8 cellular contexts compared by ENCODE assay signal in genomic region chr16:3527216-3527829, GRCh38. TPM values are rescaled to one million over a fixed set of nuclear protein-coding genes. Genes with fewer than 3 reads are reported as not detected.
DNase-seq lines count a peak whose midpoint lies in the region; ATAC-seq and TF ChIP-seq lines count a peak whose summit lies in the region.
"Not testable (repeated sequence)": the region's sequence is repeated elsewhere in the genome, so short reads cannot be mapped to it uniquely, and the experiment has no call there.

No MANE protein-coding gene starts in this region.

- TF ChIP-seq RAD21 in HCT116 (IDR thresholded peaks at IDR 0.05; ENCODE audit: low read depth) = peak; percentile 72

- H4K20me1 ChIP-seq in BLaER1; HCT116 (ENCODE audit: insufficient read depth): not testable (repeated sequence)

- peak; percentile 33 to 62 (median 56); a peak in 5 of 6 replicates for TF ChIP-seq CTCF in HCT116 (IDR thresholded peaks at IDR 0.05 in 2 of 3, conservative IDR thresholded peaks at IDR 0.05 in 1 of 3; ENCODE audit: borderline replicate concordance in 1 of 3, insufficient read depth in 1 of 3, low read depth in 2 of 3, low read length in 2 of 3)
- peak; percentile 69 for TF ChIP-seq CTCF in foreskin fibroblast (IDR thresholded peaks at IDR 0.05; ENCODE audit: low read depth, low read length)
- not testable (repeated sequence) for TF ChIP-seq CTCF in mucosa of descending colon (IDR thresholded peaks at IDR 0.05)

- RAD21 ChIA-PET in HCT116 (lab: Charles Lee; ENCODE audit: low non-redundant PET in 1 of 2, low total read pairs in 2 of 2, uncharacterized antibody in 2 of 2, unreplicated experiment in 2 of 2) = not testable (repeated sequence)

- not testable (repeated sequence) for ATAC-seq in HCT116; activated naive CD8-positive, alpha-beta T cell treated with anti-CD3 and anti-CD28 coated beads, Interleukin-2, amount 50 U/mL, for 24 hours; mucosa of descending colon

- peaks cover 72% of the 10 kb centered on the region for H3K36me3 ChIP-seq in BLaER1
- H3K36me3 ChIP-seq in HCT116 (ENCODE audit: control insufficient read depth in 1 of 2, insufficient read depth in 2 of 2, low read length in 2 of 2) = peaks cover 10 to 29% of the 10 kb centered on the region in 2 experiments
- not testable (repeated sequence) for H3K36me3 ChIP-seq in mucosa of descending colon (ENCODE audit: low read depth)

- H3K4me1 Mint-ChIP-seq in activated naive CD8-positive, alpha-beta T cell treated with anti-CD3 and anti-CD28 coated beads, Interleukin-2, amount 50 U/mL, for 24 hours = not testable (repeated sequence)

- not testable (repeated sequence) for H2AFZ ChIP-seq in HCT116 (ENCODE audit: low read depth, low read length, poor library complexity, severe bottlenecking)

- not testable (repeated sequence) for H3K4me1 ChIP-seq in BLaER1; HCT116 (ENCODE audit: control insufficient read depth in 1 of 2, insufficient read depth in 2 of 2, low read length in 2 of 2); mucosa of descending colon (ENCODE audit: low read depth)

- CTCF ChIA-PET in HCT116 (lab: Charles Lee) = not testable (repeated sequence)

- 0 out of 2 replicates have a peak overlapping the region, but pooled peaks have one; percentile 34 for H3K4me2 ChIP-seq in BLaER1
- H3K4me2 ChIP-seq in HCT116 (ENCODE audit: low read length) = not testable (repeated sequence)

- not testable (repeated sequence) for BruUV-seq in HCT116 (replicated peaks; lab: Mats Ljungman, UMichigan)

- not testable (repeated sequence) for H3K4me3 ChIP-seq in BLaER1; HCT116 (replicated peaks in 1 of 2; ENCODE audit: low read depth in 1 of 2, low read length in 2 of 2); foreskin fibroblast (ENCODE audit: low read depth in 1 of 2, low read length in 2 of 2); mucosa of descending colon

- H3K9me2 ChIP-seq in HCT116 (ENCODE audit: insufficient read depth) = not testable (repeated sequence)

- DNase-seq in HCT116 (ENCODE audit: low read depth, low spot score) (peak; percentile 23), NCI-H345 (lab: John Stamatoyannopoulos, UW) (peak; percentile 41), UCSD-AML1 (lab: John Stamatoyannopoulos, UW; ENCODE audit: unreplicated experiment) (peak; percentile 64), foreskin fibroblast (peak; percentile 53 to 84), mucosa of descending colon (peak in 2 of 3 donors; percentile 61 to 74)
- DNase-seq in activated naive CD8-positive, alpha-beta T cell treated with anti-CD3 and anti-CD28 coated beads, Interleukin-2, amount 50 U/mL, for 24 hours = peak; percentile 74
- DNase-seq in stimulated activated CD4-positive, alpha-beta T cell treated with anti-CD3 and anti-CD28 coated beads, TNF-alpha, amount 100 ng/mL, for 24 hours (ENCODE audit: low read depth in 3 of 3) = peak in 2 of 3 experiments; percentile 19 to 58

- POLR2A ChIA-PET in HCT116 (lab: Charles Lee) = not testable (repeated sequence)

- not testable (repeated sequence) for H3K9ac ChIP-seq in BLaER1; HCT116 (ENCODE audit: low read length)

- TF ChIP-seq POLR2A in HCT116 (IDR thresholded peaks at IDR 0.05; ENCODE audit: borderline replicate concordance, extremely low read depth, insufficient read depth, insufficient read length) = not testable (repeated sequence)

- not testable (repeated sequence) for H3K36me3 Mint-ChIP-seq in activated naive CD8-positive, alpha-beta T cell treated with anti-CD3 and anti-CD28 coated beads, Interleukin-2, amount 50 U/mL, for 24 hours (ENCODE audit: low read depth)

- H3K27me3 ChIP-seq in BLaER1; HCT116 (ENCODE audit: insufficient read depth, low read length): not testable (repeated sequence)

- not testable (repeated sequence) for H3K9me3 Mint-ChIP-seq in activated naive CD8-positive, alpha-beta T cell treated with anti-CD3 and anti-CD28 coated beads, Interleukin-2, amount 50 U/mL, for 24 hours

- not testable (repeated sequence) for H3K9me3 ChIP-seq in BLaER1; HCT116 (ENCODE audit: control insufficient read depth in 1 of 2, insufficient read depth in 1 of 2, low read depth in 1 of 2, low read length in 2 of 2); mucosa of descending colon

- H3K27ac ChIP-seq in BLaER1; HCT116 (ENCODE audit: low read depth, low read length): not testable (repeated sequence)

- not testable (repeated sequence) for H3K27ac Mint-ChIP-seq in activated naive CD8-positive, alpha-beta T cell treated with anti-CD3 and anti-CD28 coated beads, Interleukin-2, amount 50 U/mL, for 24 hours

- H3K79me2 ChIP-seq in HCT116 (ENCODE audit: insufficient read depth, low read length) = not testable (repeated sequence)

- not testable (repeated sequence) for H3K27me3 Mint-ChIP-seq in activated naive CD8-positive, alpha-beta T cell treated with anti-CD3 and anti-CD28 coated beads, Interleukin-2, amount 50 U/mL, for 24 hours

- intact Hi-C loops in HCT116 (cut with micrococcal nuclease); mucosa of descending colon (cut with DNase I, micrococcal nuclease): not testable (repeated sequence)

- H3K4me3 Mint-ChIP-seq in activated naive CD8-positive, alpha-beta T cell treated with anti-CD3 and anti-CD28 coated beads, Interleukin-2, amount 50 U/mL, for 24 hours = not testable (repeated sequence)

RNA-seq across cellular contexts. Expression of gene CLUAP1, which starts 26.5 kb away (rescaled TPM):
- 27.4 TPM for total RNA-seq in HCT116 (2021; ENCODE audit: unreplicated experiment)
- polyA plus RNA-seq in HCT116 (2012) = 18.8 and 23.3 TPM in 2 replicates
- 10 to 100 TPM in 2 of 3 donors, 1 to 10 TPM in 1; 8.3 to 37.3 (median 10.8) TPM for total RNA-seq in mucosa of descending colon

RNA-seq across cellular contexts. Expression of gene C16orf90, which starts 32.0 kb away (rescaled TPM):
- total RNA-seq in HCT116 (2021; ENCODE audit: unreplicated experiment) (not detected), mucosa of descending colon (not detected)
- not detected in 2 replicates for polyA plus RNA-seq in HCT116 (2012)

RNA-seq across cellular contexts. Expression of gene NLRC3, which starts 49.9 kb away (rescaled TPM):
- 0.15 TPM for total RNA-seq in HCT116 (2021; ENCODE audit: unreplicated experiment)
- polyA plus RNA-seq in HCT116 (2012) = 0.14 and 0.17 TPM in 2 replicates
- total RNA-seq in mucosa of descending colon = 1 to 10 TPM; 1.4 to 2.6 (median 1.7) TPM

Comparison
In these comparisons a context has a peak if more than half of its experiments do, and no peak if none do; other contexts are left out.
1. DNase-seq: peak in every context shown above with its lines; median percentile 74 in activated naive CD8-positive, alpha-beta T cell treated with anti-CD3 and anti-CD28 coated beads, Interleukin-2, amount 50 U/mL, for 24 hours; 68 in foreskin fibroblast; 68 in mucosa of descending colon; 64 in UCSD-AML1; 41 in NCI-H345; 38 in stimulated activated CD4-positive, alpha-beta T cell treated with anti-CD3 and anti-CD28 coated beads, TNF-alpha, amount 100 ng/mL, for 24 hours; 23 in HCT116.